2 cellular contexts compared by ENCODE assay signal in genomic region chr1:16440150-16440479, GRCh38.
TF ChIP-seq lines count a peak whose summit lies in the region.

No MANE protein-coding gene starts in this region.

TF ChIP-seq in A549, 52 proteins besides CTCF, POLR2A, EP300 and RAD21 (continued from another document):
- TF ChIP-seq ESRRA (IDR thresholded peaks at IDR 0.05; ENCODE audit: borderline replicate concordance, low read length) (no peak), TP53 (CRISPR knock-in tag; IDR thresholded peaks at IDR 0.05) (no peak), BHLHE40 (IDR thresholded peaks at IDR 0.05; ENCODE audit: low read depth, low read length) (no peak), EHF (CRISPR knock-in tag; IDR thresholded peaks at IDR 0.05) (no peak), RNF2 (IDR thresholded peaks at IDR 0.05; ENCODE audit: borderline replicate concordance, low read depth) (no peak), JUNB (IDR thresholded peaks at IDR 0.05) (no peak), HOXB5 (CRISPR knock-in tag; IDR thresholded peaks at IDR 0.05) (no peak)

TF ChIP-seq in neural cell, 6 proteins besides CTCF, POLR2A, EP300 and RAD21 (continued from another document):
- no peak for TF ChIP-seq MXI1 (conservative IDR thresholded peaks at IDR 0.05; ENCODE audit: poor library complexity, severe bottlenecking)
